ENCODE assay signal across 8 cellular contexts in the genomic region with DNA sequence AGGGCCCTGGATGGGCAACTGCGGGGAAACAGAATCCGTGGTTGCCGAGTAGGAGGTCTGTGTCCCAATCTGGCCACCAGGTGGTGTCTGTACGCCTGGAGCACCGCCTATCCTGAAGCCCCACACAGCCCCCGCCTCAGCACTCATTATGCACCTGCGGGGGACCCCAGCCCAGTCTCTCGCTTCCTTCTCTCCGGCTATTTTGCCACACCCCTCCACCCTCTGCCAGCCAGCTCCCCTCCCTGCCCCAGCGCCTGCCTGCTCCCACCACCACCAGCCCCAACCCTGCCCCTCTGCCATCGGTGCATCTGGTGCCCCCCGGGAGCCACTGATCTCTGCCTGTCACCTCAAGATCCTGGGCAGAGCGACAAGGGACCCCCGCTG. TPM values are rescaled to one million over a fixed set of nuclear protein-coding genes. Genes with fewer than 3 reads are reported as not detected.
DNase-seq lines count a peak whose midpoint lies in the region; ATAC-seq and TF ChIP-seq lines count a peak whose summit lies in the region.

No MANE protein-coding gene starts in this region.

- no peak overlapping the region for H3K27ac ChIP-seq in CD8-positive, alpha-beta T cell (ENCODE audit: low read depth, low read length)
- H3K27ac ChIP-seq in HCT116 (ENCODE audit: low read depth, low read length) (peak overlapping the region; percentile 10; the same call in 1 of the 2 replicates), lower lobe of right lung (no peak overlapping the region)

- peaks cover 34% of the 10 kb centered on the region for H3K4me1 Mint-ChIP-seq in CD8-positive, alpha-beta T cell (ENCODE audit: low read depth)
- peaks cover 54% of the 10 kb centered on the region for H3K4me1 Mint-ChIP-seq in stimulated activated memory B cell treated with anti-CD40 and anti-IgM and Interleukin-4, amounts not matched to agents 10 μg/mL and 1 μg/mL and 100 μg/mL, for 72 hours

- RAD21 ChIA-PET in HCT116 (lab: Charles Lee; ENCODE audit: low non-redundant PET in 1 of 2, low total read pairs in 2 of 2, uncharacterized antibody in 2 of 2, unreplicated experiment in 2 of 2), result interaction anchor here (1.1 to 1.9 kb wide), 2 partner anchors 29 kb away, joined by 3 to 13 read pairs; no protein-coding TSS in a partner anchor

- H3K36me3 ChIP-seq in CD8-positive, alpha-beta T cell (ENCODE audit: insufficient read depth, low read length), result no peaks in the 10 kb centered on the region
- H3K36me3 ChIP-seq in HCT116 (ENCODE audit: control insufficient read depth in 1 of 2, insufficient read depth in 2 of 2, low read length in 2 of 2) (no peaks in the 10 kb centered on the region), lower lobe of right lung (peaks cover 34% of the 10 kb centered on the region)

- H3K27ac Mint-ChIP-seq in CD8-positive, alpha-beta T cell, result no peak overlapping the region
- H3K27ac Mint-ChIP-seq in stimulated activated memory B cell treated with anti-CD40 and anti-IgM and Interleukin-4, amounts not matched to agents 10 μg/mL and 1 μg/mL and 100 μg/mL, for 72 hours, result peak overlapping the region; percentile 69

- H3K9me3 Mint-ChIP-seq in CD8-positive, alpha-beta T cell, result no peaks in the 10 kb centered on the region
- H3K9me3 Mint-ChIP-seq in stimulated activated memory B cell treated with anti-CD40 and anti-IgM and Interleukin-4, amounts not matched to agents 10 μg/mL and 1 μg/mL and 100 μg/mL, for 72 hours, result no peaks in the 10 kb centered on the region

- TF ChIP-seq CTCF in CD8-positive, alpha-beta T cell (IDR thresholded peaks at IDR 0.05), result peak; percentile 63
- TF ChIP-seq CTCF in HCT116 (IDR thresholded peaks at IDR 0.05 in 2 of 3, conservative IDR thresholded peaks at IDR 0.05 in 1 of 3; ENCODE audit: borderline replicate concordance in 1 of 3, insufficient read depth in 1 of 3, low read depth in 2 of 3, low read length in 2 of 3) (peak; percentile 83 to 90 (median 88)), lower lobe of right lung (IDR thresholded peaks at IDR 0.05) (peak; percentile 66)

- ATAC-seq in CD8-positive, alpha-beta T cell, result peak; percentile 50
- ATAC-seq in HCT116 (peak; percentile 67), lower lobe of right lung (peak; percentile 66 to 77), GM19467 (IDR thresholded peaks at IDR 0.05; ENCODE audit: unreplicated experiment) (no peak)
- peak; percentile 18 for ATAC-seq in stimulated activated memory B cell treated with anti-CD40 and anti-IgM and Interleukin-4, amounts not matched to agents 10 μg/mL and 1 μg/mL and 100 μg/mL, for 72 hours

- peak overlapping the region; percentile 59 for H3K4me2 ChIP-seq in HCT116 (ENCODE audit: low read length)

- POLR2A ChIA-PET in CD8-positive, alpha-beta T cell (lab: Charles Lee), result interaction anchor here (0.7 to 4.8 kb wide), 4 partner anchors 15 to 28 kb away, joined by 4 to 22 read pairs (median 12); a partner anchor contains a TSS
- POLR2A ChIA-PET in HCT116 (lab: Charles Lee), result interaction anchor here (0.9 to 1.9 kb wide), 4 partner anchors 15 to 244 kb away, joined by 3 to 7 read pairs (median 6); a partner anchor contains a TSS

- no peak; the same call in none of the 2 replicates for TF ChIP-seq RAD21 in HCT116 (IDR thresholded peaks at IDR 0.05; ENCODE audit: low read depth)

- no peaks in the 10 kb centered on the region for H4K20me1 ChIP-seq in HCT116 (ENCODE audit: insufficient read depth)

- no peaks in the 10 kb centered on the region for H3K36me3 Mint-ChIP-seq in CD8-positive, alpha-beta T cell
- no peaks in the 10 kb centered on the region for H3K36me3 Mint-ChIP-seq in stimulated activated memory B cell treated with anti-CD40 and anti-IgM and Interleukin-4, amounts not matched to agents 10 μg/mL and 1 μg/mL and 100 μg/mL, for 72 hours

- no peak overlapping the region for H3K4me3 ChIP-seq in CD8-positive, alpha-beta T cell (ENCODE audit: low read depth, low read length)
- H3K4me3 ChIP-seq in HCT116 (replicated peaks in 1 of 2; ENCODE audit: low read depth in 1 of 2, low read length in 2 of 2) (peak overlapping the region; percentile 1 to 6; a peak in 1 of 4 replicates), lower lobe of right lung (no peak overlapping the region)

- no peaks in the 10 kb centered on the region for H3K9me2 ChIP-seq in HCT116 (ENCODE audit: insufficient read depth)

- peaks cover 48% of the 10 kb centered on the region for H3K27me3 ChIP-seq in CD8-positive, alpha-beta T cell (ENCODE audit: insufficient read depth, low read length)
- H3K27me3 ChIP-seq in HCT116 (ENCODE audit: insufficient read depth, low read length) (no peaks in the 10 kb centered on the region), lower lobe of right lung (ENCODE audit: low read depth) (peaks cover 52% of the 10 kb centered on the region)

- CTCF ChIA-PET in CD8-positive, alpha-beta T cell (lab: Charles Lee), result interaction anchor here (0.7 to 11.7 kb wide), 32 partner anchors 9 to 249 kb away, joined by 3 to 526 read pairs (median 4); a partner anchor contains a TSS
- CTCF ChIA-PET in HCT116 (lab: Charles Lee), result interaction anchor here (0.9 to 4.2 kb wide), 12 partner anchors 13 to 248 kb away, joined by 3 to 103 read pairs (median 6); a partner anchor contains a TSS

- peaks cover 49% of the 10 kb centered on the region for H3K27me3 Mint-ChIP-seq in CD8-positive, alpha-beta T cell (ENCODE audit: low read depth)
- H3K27me3 Mint-ChIP-seq in stimulated activated memory B cell treated with anti-CD40 and anti-IgM and Interleukin-4, amounts not matched to agents 10 μg/mL and 1 μg/mL and 100 μg/mL, for 72 hours, result peaks cover 51% of the 10 kb centered on the region

- peak overlapping the region; percentile 24; the same call in 1 of the 2 replicates for H3K9ac ChIP-seq in HCT116 (ENCODE audit: low read length)

- H2AFZ ChIP-seq in HCT116 (ENCODE audit: low read depth, low read length, poor library complexity, severe bottlenecking), result peak overlapping the region; percentile 37

- peak in 6 of 7 experiments; percentile 51 to 78 (median 69) for DNase-seq in CD8-positive, alpha-beta T cell
- DNase-seq in HCT116 (ENCODE audit: low read depth, low spot score) (no peak), NCI-H446 (lab: John Stamatoyannopoulos, UW) (peak; percentile 35 to 63), cerebellum (ENCODE audit: low spot score) (peak; percentile 77), lower lobe of right lung (no peak)
- DNase-seq in activated CD4-positive, alpha-beta T cell treated with anti-CD3 and anti-CD28 coated beads for 1 hour, result peak; percentile 53

- intact Hi-C loops in CD8-positive, alpha-beta T cell (cut with DNase I, micrococcal nuclease), result loop anchor here in 1 of 2 experiments (1.0 kb wide), 2 partner anchors 25 to 29 kb away; no protein-coding TSS in a partner anchor
- intact Hi-C loops in HCT116 (cut with micrococcal nuclease) (no loop called here), lower lobe of right lung (cut with DNase I) (no loop called here)

- no TSS peak for BruUV-seq in HCT116 (replicated peaks; lab: Mats Ljungman, UMichigan)

- no peak for TF ChIP-seq POLR2A in HCT116 (IDR thresholded peaks at IDR 0.05; ENCODE audit: borderline replicate concordance, extremely low read depth, insufficient read depth, insufficient read length)

- peaks cover 43% of the 10 kb centered on the region for H3K4me1 ChIP-seq in CD8-positive, alpha-beta T cell (ENCODE audit: insufficient read depth, low read length)
- H3K4me1 ChIP-seq in HCT116 (ENCODE audit: control insufficient read depth in 1 of 2, insufficient read depth in 2 of 2, low read length in 2 of 2) (peaks cover 17 to 50% of the 10 kb centered on the region in 2 experiments), lower lobe of right lung (peaks cover 39% of the 10 kb centered on the region)

- H3K9me3 ChIP-seq in CD8-positive, alpha-beta T cell (ENCODE audit: low read length), result no peaks in the 10 kb centered on the region
- H3K9me3 ChIP-seq in HCT116 (ENCODE audit: control insufficient read depth in 1 of 2, insufficient read depth in 1 of 2, low read depth in 1 of 2, low read length in 2 of 2), result no peaks in the 10 kb centered on the region
- H3K9me3 ChIP-seq in lower lobe of right lung, result no peaks in the 10 kb centered on the region

- H3K4me3 Mint-ChIP-seq in CD8-positive, alpha-beta T cell, result peak overlapping the region; percentile 11
- H3K4me3 Mint-ChIP-seq in stimulated activated memory B cell treated with anti-CD40 and anti-IgM and Interleukin-4, amounts not matched to agents 10 μg/mL and 1 μg/mL and 100 μg/mL, for 72 hours, result no peak overlapping the region

- H3K79me2 ChIP-seq in HCT116 (ENCODE audit: insufficient read depth, low read length), result no peaks in the 10 kb centered on the region

TF ChIP-seq in HCT116, 20 proteins besides CTCF, POLR2A, EP300 and RAD21:
- TF ChIP-seq CBX3 (IDR thresholded peaks at IDR 0.05; ENCODE audit: low read depth) (no peak), ZFX (IDR thresholded peaks at IDR 0.05) (no peak), SIN3A (IDR thresholded peaks at IDR 0.05; ENCODE audit: low read depth) (no peak), ELF1 (IDR thresholded peaks at IDR 0.05; ENCODE audit: borderline replicate concordance, low read depth) (no peak)
TF ChIP-seq in HCT116: peak in this region for 0.

RNA-seq across cellular contexts. Expression of a gene that starts 2.2 kb away (rescaled TPM):
- total RNA-seq in CD8-positive, alpha-beta T cell, result 1 to 10 TPM; 1.4 to 1.7 TPM
- total RNA-seq in HCT116 (2021; ENCODE audit: unreplicated experiment) (20.0 TPM), cerebellum (11.0 TPM), lower lobe of right lung (not detected)
- 13.6 and 16.2 TPM in 2 replicates for polyA plus RNA-seq in HCT116 (2012)

RNA-seq across cellular contexts. Expression of a gene that starts 15.1 kb away (rescaled TPM):
- total RNA-seq in CD8-positive, alpha-beta T cell, result 10 to 100 TPM; 14.2 to 18.6 TPM
- 280 TPM for total RNA-seq in HCT116 (2021; ENCODE audit: unreplicated experiment)
- 319 and 327 TPM in 2 replicates for polyA plus RNA-seq in HCT116 (2012)
- 34.8 TPM for total RNA-seq in cerebellum
- total RNA-seq in lower lobe of right lung, result 66.6 TPM

RNA-seq across cellular contexts. Expression of a gene that starts 36.6 kb away (rescaled TPM):
- 1 to 10 TPM in 1 of 2 experiments, under 1 TPM in 1; 0.54 to 1.5 TPM for total RNA-seq in CD8-positive, alpha-beta T cell
- total RNA-seq in HCT116 (2021; ENCODE audit: unreplicated experiment), result 2.5 TPM
- polyA plus RNA-seq in HCT116 (2012), result 1.3 and 2.4 TPM in 2 replicates
- total RNA-seq in cerebellum, result 0.54 TPM
- total RNA-seq in lower lobe of right lung, result 8.7 TPM

Comparison
In these comparisons a context has a peak if more than half of its experiments do, and no peak if none do; other contexts are left out.
1. DNase-seq: peak in CD8-positive, alpha-beta T cell (6 of 7), NCI-H446 (2 of 2), activated CD4-positive, alpha-beta T cell treated with anti-CD3 and anti-CD28 coated beads for 1 hour (single experiment) and cerebellum (single experiment); none in HCT116 (single experiment) and lower lobe of right lung (single experiment).
2. H3K4me3 ChIP-seq: peak in HCT116 (2 of 2); none in CD8-positive, alpha-beta T cell (single experiment) and lower lobe of right lung (single experiment).
3. Peak in every context shown above with its lines, with median percentiles within 50 percentile points of each other: CTCF ChIP-seq.